In the genomic region with DNA sequence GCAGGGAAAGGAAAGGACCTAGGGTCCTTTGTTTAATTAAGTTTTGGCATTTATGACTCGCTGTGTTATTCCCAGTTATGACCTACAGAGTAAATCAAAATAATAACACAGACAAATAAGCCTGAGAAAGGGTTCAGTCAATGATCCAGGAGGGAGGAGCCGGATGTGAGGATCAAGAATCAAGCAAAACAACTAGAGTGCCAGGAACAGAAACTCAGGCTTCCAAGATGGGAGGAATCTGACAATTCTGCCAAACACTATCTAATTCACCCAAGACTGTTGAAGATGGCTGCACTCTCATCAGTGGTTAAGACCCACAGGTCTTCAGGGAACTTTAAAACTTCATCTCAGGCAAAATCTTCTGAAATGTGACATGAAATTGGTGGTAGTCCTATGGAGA, we compare ENCODE assay signal across 27 cellular contexts. TPM values are rescaled to one million over a fixed set of nuclear protein-coding genes. Genes with fewer than 3 reads are reported as not detected.
DNase-seq lines count a peak whose midpoint lies in the region; ATAC-seq and TF ChIP-seq lines count a peak whose summit lies in the region.
"Had no signal": no experiment of that assay in that cellular context is flagged by ENCODE, and none has a peak within 500 bp of the region (broad histone marks: within the 10 kb centered on the region; RNA-seq: fewer than 3 reads in every experiment).

No MANE protein-coding gene starts in this region.

- H3K4me1 ChIP-seq in right atrium auricular region (peaks cover 0 to 18% of the 10 kb centered on the region in 2 donors), osteoblast (ENCODE audit: insufficient read depth, low read length) (no peaks in the 10 kb centered on the region), upper lobe of right lung (peaks cover 26% of the 10 kb centered on the region)
- H3K4me1 ChIP-seq: thyroid gland had no signal

- no peak overlapping the region for H3K4me2 ChIP-seq in osteoblast (ENCODE audit: insufficient read depth, low read length)
- H3K4me2 ChIP-seq: GM23338, PC-9 had no signal

- H3K4me3 Mint-ChIP-seq in activated T-helper 2 cell treated with anti-CD3 and anti-CD28 coated beads, Interferon-gamma antibody, Interleukin-2, Interleukin-4, amounts not matched to agents 10 μg/mL and 5 μg/mL and 100 μg/mL, durations not matched to agents 14 hours and 24 hours and 36 hours (ENCODE audit: low read depth): no peak overlapping the region
- H3K4me3 Mint-ChIP-seq: activated naive CD4-positive, alpha-beta T cell treated with anti-CD3 and anti-CD28 coated beads for 36 hours; CD4-positive, alpha-beta T cell; effector memory CD8-positive, alpha-beta T cell; GM23338; natural killer cell treated with Interleukin-12 subunit alpha and Interleukin-12 subunit beta and Interleukin-15 and Interleukin-18, amount 100 ng/mL, for 72 hours had no signal

- H3K27me3 ChIP-seq in right atrium auricular region: no peaks in the 10 kb centered on the region
- H3K27me3 ChIP-seq in osteoblast (ENCODE audit: insufficient read depth, low read length): no peaks in the 10 kb centered on the region
- no peaks in the 10 kb centered on the region for H3K27me3 ChIP-seq in upper lobe of right lung
- H3K27me3 ChIP-seq: adrenal gland, thyroid gland had no signal

- no peaks in the 10 kb centered on the region for H3K4me1 Mint-ChIP-seq in activated T-helper 2 cell treated with anti-CD3 and anti-CD28 coated beads, Interferon-gamma antibody, Interleukin-2, Interleukin-4, amounts not matched to agents 10 μg/mL and 5 μg/mL and 100 μg/mL, durations not matched to agents 14 hours and 24 hours and 36 hours (ENCODE audit: low read depth)
- H3K4me1 Mint-ChIP-seq: GM23338 had no signal

- no peaks in the 10 kb centered on the region for H3K36me3 Mint-ChIP-seq in activated T-helper 2 cell treated with anti-CD3 and anti-CD28 coated beads, Interferon-gamma antibody, Interleukin-2, Interleukin-4, amounts not matched to agents 10 μg/mL and 5 μg/mL and 100 μg/mL, durations not matched to agents 14 hours and 24 hours and 36 hours (ENCODE audit: low read depth)
- H3K36me3 Mint-ChIP-seq: natural killer cell treated with Interleukin-12 subunit alpha and Interleukin-12 subunit beta and Interleukin-15 and Interleukin-18, amount 100 ng/mL, for 72 hours had no signal

- no peaks in the 10 kb centered on the region for H3K79me2 ChIP-seq in osteoblast (ENCODE audit: insufficient read depth, low read length)

- H3K9me3 ChIP-seq in right atrium auricular region (peaks cover 0 to 7% of the 10 kb centered on the region in 2 donors), osteoblast (ENCODE audit: low read depth, low read length) (no peaks in the 10 kb centered on the region), upper lobe of right lung (no peaks in the 10 kb centered on the region)
- H3K9me3 ChIP-seq: adrenal gland, thyroid gland had no signal

- H3K36me3 ChIP-seq in right atrium auricular region: no peaks in the 10 kb centered on the region
- no peaks in the 10 kb centered on the region for H3K36me3 ChIP-seq in osteoblast (ENCODE audit: insufficient read depth, low read length)
- no peaks in the 10 kb centered on the region for H3K36me3 ChIP-seq in upper lobe of right lung
- H3K36me3 ChIP-seq: adrenal gland, thyroid gland had no signal

- TF ChIP-seq CTCF in right atrium auricular region (IDR thresholded peaks at IDR 0.05) (no peak), fibroblast of pulmonary artery (IDR thresholded peaks at IDR 0.05; ENCODE audit: low read length, missing control alignments) (no peak), osteoblast (IDR thresholded peaks at IDR 0.05; ENCODE audit: extremely low read depth, low read depth, low read length) (no peak), upper lobe of right lung (IDR thresholded peaks at IDR 0.05) (no peak)

- DNase-seq in Right ventricle myocardium superior (no peak), right atrium auricular region (ENCODE audit: low spot score) (no peak), fibroblast of pulmonary artery (ENCODE audit: low read depth) (peak; percentile 13), osteoblast (ENCODE audit: insufficient read length, low spot score, missing footprints) (no peak), upper lobe of right lung (no peak), SKM-1 treated with dmso at 0.1 percent for 144 hours (lab: John Stamatoyannopoulos, UW; ENCODE audit: unreplicated experiment) (no peak)
- no peak for DNase-seq in activated T-helper 2 cell treated with anti-CD3 and anti-CD28 coated beads, Interferon-gamma antibody, Interleukin-2, Interleukin-4, amounts not matched to agents 10 μg/mL and 5 μg/mL and 100 μg/mL, durations not matched to agents 14 hours and 24 hours and 36 hours (ENCODE audit: low spot score)
- DNase-seq: 8988T; activated CD4-positive, CD25-positive, alpha-beta regulatory T cell; activated naive CD4-positive, alpha-beta T cell treated with anti-CD3 and anti-CD28 coated beads for 36 hours; adrenal gland; CD4-positive, alpha-beta T cell; effector memory CD8-positive, alpha-beta T cell; EL; erythroblast; hypothalamus; Karpas-422; MV-4-11; NCI-H510A treated with DMSO at 0.1 percent for 48 hours; NK-92 treated with Interleukin-12 subunit alpha and Interleukin-12 subunit beta, amount 100 ng/mL, for 24 hours; PC-9; SHP77 treated with DMSO at 0.1 percent for 48 hours; thyroid gland had no signal

- peak overlapping the region; percentile 44 for H2AFZ ChIP-seq in osteoblast (ENCODE audit: low read length)
- H2AFZ ChIP-seq: GM23338, PC-9 had no signal

- H3K27ac ChIP-seq in right atrium auricular region: peak overlapping the region in 1 of 2 donors; percentile 32
- no peak overlapping the region for H3K27ac ChIP-seq in osteoblast (ENCODE audit: low read depth, low read length)
- peak overlapping the region; percentile 42 for H3K27ac ChIP-seq in upper lobe of right lung
- H3K27ac ChIP-seq: HL-60, PC-9, thyroid gland had no signal

- peaks cover 2% of the 10 kb centered on the region for H3K27me3 Mint-ChIP-seq in activated T-helper 2 cell treated with anti-CD3 and anti-CD28 coated beads, Interferon-gamma antibody, Interleukin-2, Interleukin-4, amounts not matched to agents 10 μg/mL and 5 μg/mL and 100 μg/mL, durations not matched to agents 14 hours and 24 hours and 36 hours (ENCODE audit: low read depth)
- H3K27me3 Mint-ChIP-seq: CD4-positive, alpha-beta T cell; natural killer cell treated with Interleukin-12 subunit alpha and Interleukin-12 subunit beta and Interleukin-15 and Interleukin-18, amount 100 ng/mL, for 72 hours had no signal

- H3K27ac Mint-ChIP-seq in activated T-helper 2 cell treated with anti-CD3 and anti-CD28 coated beads, Interferon-gamma antibody, Interleukin-2, Interleukin-4, amounts not matched to agents 10 μg/mL and 5 μg/mL and 100 μg/mL, durations not matched to agents 14 hours and 24 hours and 36 hours: no peak overlapping the region
- H3K27ac Mint-ChIP-seq: activated naive CD4-positive, alpha-beta T cell treated with anti-CD3 and anti-CD28 coated beads for 36 hours; CD4-positive, alpha-beta T cell; GM23338; natural killer cell treated with Interleukin-12 subunit alpha and Interleukin-12 subunit beta and Interleukin-15 and Interleukin-18, amount 100 ng/mL, for 72 hours had no signal

- no peaks in the 10 kb centered on the region for H4K20me1 ChIP-seq in osteoblast (ENCODE audit: insufficient read depth, low read length)

- H3K4me3 ChIP-seq in right atrium auricular region (no peak overlapping the region), fibroblast of pulmonary artery (replicated peaks; ENCODE audit: low read depth, low read length) (no peak overlapping the region), osteoblast (ENCODE audit: insufficient read depth, low read length) (no peak overlapping the region), upper lobe of right lung (no peak overlapping the region)
- H3K4me3 ChIP-seq: adrenal gland, GM23338, PC-9, thyroid gland had no signal

- no peaks in the 10 kb centered on the region for H3K9me3 Mint-ChIP-seq in activated T-helper 2 cell treated with anti-CD3 and anti-CD28 coated beads, Interferon-gamma antibody, Interleukin-2, Interleukin-4, amounts not matched to agents 10 μg/mL and 5 μg/mL and 100 μg/mL, durations not matched to agents 14 hours and 24 hours and 36 hours
- H3K9me3 Mint-ChIP-seq: CD4-positive, alpha-beta T cell; GM23338; natural killer cell treated with Interleukin-12 subunit alpha and Interleukin-12 subunit beta and Interleukin-15 and Interleukin-18, amount 100 ng/mL, for 72 hours had no signal

- peak; percentile 65 for ATAC-seq in Right ventricle myocardium superior (ENCODE audit: poor library complexity)
- ATAC-seq in upper lobe of right lung: no peak
- ATAC-seq in HG02840 (IDR thresholded peaks at IDR 0.05; ENCODE audit: low FRiP score, unreplicated experiment): no peak
- ATAC-seq: effector memory CD8-positive, alpha-beta T cell; GM23338; natural killer cell treated with Interleukin-12 subunit alpha and Interleukin-12 subunit beta and Interleukin-15 and Interleukin-18, amount 100 ng/mL, for 72 hours had no signal

- intact Hi-C loops in Right ventricle myocardium superior (cut with DNase I) (no loop called here), upper lobe of right lung (cut with DNase I) (no loop called here)
- intact Hi-C loops in activated T-helper 2 cell treated with anti-CD3 and anti-CD28 coated beads, Interferon-gamma antibody, Interleukin-2, Interleukin-4, amounts not matched to agents 10 μg/mL and 5 μg/mL and 100 μg/mL, durations not matched to agents 14 hours and 24 hours and 36 hours (cut with micrococcal nuclease): no loop called here

RNA-seq across cellular contexts. Expression of gene PIP4K2A, which starts 50.3 kb away (rescaled TPM):
- total RNA-seq in Right ventricle myocardium superior: 13.9 TPM
- 10 to 100 TPM; 12.1 to 18.3 TPM for total RNA-seq in right atrium auricular region
- total RNA-seq in osteoblast: 65.7 and 68.8 TPM in 2 replicates
- total RNA-seq in upper lobe of right lung: 61.2 TPM
- total RNA-seq in activated T-helper 2 cell treated with anti-CD3 and anti-CD28 coated beads, Interferon-gamma antibody, Interleukin-2, Interleukin-4, amounts not matched to agents 10 μg/mL and 5 μg/mL and 100 μg/mL, durations not matched to agents 14 hours and 24 hours and 36 hours: 104 and 105 TPM in 2 replicates
